ENCODE assay signal across 18 cellular contexts in genomic region chr4:101237773-101238172, GRCh38.
"Had no signal": no experiment of that assay in that cellular context is flagged by ENCODE, and none has a peak within 500 bp of the region (broad histone marks: within the 10 kb centered on the region; RNA-seq: fewer than 3 reads in every experiment).

No MANE protein-coding gene starts in this region.

- H3K9me3 ChIP-seq: body of pancreas, heart right ventricle, lower lobe of right lung, sigmoid colon, thoracic aorta had no signal

- DNase-seq: activated CD4-positive, alpha-beta T cell treated with anti-CD3 and anti-CD28 coated beads, Interleukin-2, amount 50 U/mL, for 1 hour; activated CD8-positive, alpha-beta T cell treated with anti-CD3 and anti-CD28 coated beads, Interleukin-2, amount 10 ng/mL, durations not matched to agents 7 days and 5 days; activated gamma-delta T cell treated with Interleukin-2 at 50 U/mL for 16 hours; anterior cingulate cortex; body of pancreas; effector CD4-positive, alpha-beta T cell; heart right ventricle; lower lobe of right lung; naive thymus-derived CD4-positive, alpha-beta T cell; posterior cingulate gyrus; sigmoid colon; stimulated activated CD4-positive, alpha-beta T cell treated with anti-CD3 and anti-CD28 coated beads, Interleukin-4, amount 100 ng/mL, for 1 hour; stimulated activated naive CD4-positive, alpha-beta T cell; T-helper 17 cell had no signal

- H2AFZ ChIP-seq: neural progenitor cell had no signal

- ATAC-seq: activated CD4-positive, CD25-positive, alpha-beta regulatory T cell treated with anti-CD3 and anti-CD28 coated beads, Interleukin-2, amount 50 U/mL, for 24 hours; activated CD8-positive, alpha-beta T cell treated with anti-CD3 and anti-CD28 coated beads, Interleukin-2, amount 10 ng/mL, durations not matched to agents 7 days and 5 days; body of pancreas; heart right ventricle; lower lobe of right lung; naive thymus-derived CD4-positive, alpha-beta T cell; T-helper 17 cell had no signal

- H3K4me3 ChIP-seq: body of pancreas, heart right ventricle, lower lobe of right lung, neural progenitor cell, sigmoid colon, thoracic aorta had no signal

- H3K36me3 ChIP-seq: heart right ventricle, lower lobe of right lung, neural progenitor cell, sigmoid colon, thoracic aorta had no signal

- H3K27ac ChIP-seq: body of pancreas, lower lobe of right lung, neural progenitor cell, sigmoid colon, thoracic aorta had no signal

- H3K4me1 ChIP-seq: neural progenitor cell had no signal

- FAIRE-seq: keratinocyte had no signal

- H3K9ac ChIP-seq: neural progenitor cell had no signal

- H3K4me2 ChIP-seq: neural progenitor cell had no signal

- H3K27me3 ChIP-seq: body of pancreas, heart right ventricle, neural progenitor cell, sigmoid colon had no signal
